Comparison of ENCODE assay signal across 25 cellular contexts in the genomic region with DNA sequence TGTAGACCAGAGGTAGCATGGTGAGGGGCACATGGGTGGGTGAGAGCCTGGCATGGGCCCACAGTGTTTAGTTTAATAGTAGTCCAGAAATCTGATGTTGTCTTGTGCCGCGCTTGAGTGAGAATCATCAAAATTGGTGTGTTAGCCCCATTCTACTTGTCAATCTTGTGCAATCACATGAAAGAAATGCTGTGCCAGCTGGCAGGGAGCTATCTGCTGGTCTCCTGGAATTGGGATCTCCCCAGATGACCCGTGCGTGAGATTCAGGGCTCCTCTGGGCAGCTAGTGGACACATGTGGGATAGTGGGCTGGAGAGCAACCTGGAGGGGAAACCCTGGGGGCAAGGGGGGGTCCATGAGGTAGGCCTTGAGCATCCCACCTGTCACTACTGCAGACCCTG.
"Had no signal": no experiment of that assay in that cellular context is flagged by ENCODE, and none has a peak within 500 bp of the region (broad histone marks: within the 10 kb centered on the region; RNA-seq: fewer than 3 reads in every experiment).

No MANE protein-coding gene starts in this region.

- H3K27ac ChIP-seq: coronary artery, epithelial cell of prostate, esophagus squamous epithelium, gastrocnemius medialis, heart right ventricle, left ventricle myocardium inferior, lower lobe of right lung had no signal

- H3K27ac Mint-ChIP-seq: endodermal cell, memory B cell had no signal

- H3K36me3 Mint-ChIP-seq: memory B cell had no signal

- H3K4me3 ChIP-seq: coronary artery, dorsolateral prefrontal cortex, esophagus squamous epithelium, gastrocnemius medialis, heart right ventricle, left ventricle myocardium inferior, lower lobe of right lung had no signal

- DNase-seq: dermis blood vessel endothelial cell; dorsolateral prefrontal cortex; effector CD4-positive, alpha-beta T cell; effector memory CD4-positive, alpha-beta T cell; endodermal cell; erythroblast; esophagus squamous epithelium; foreskin fibroblast; gastrocnemius medialis; glutamatergic neuron; head of caudate nucleus; heart right ventricle; hippocampal formation; left cardiac atrium; left ventricle myocardium inferior; lower lobe of right lung; midbrain had no signal

- H3K36me3 ChIP-seq: esophagus squamous epithelium, gastrocnemius medialis, heart right ventricle, left ventricle myocardium inferior, lower lobe of right lung had no signal

- H3K9me3 ChIP-seq: esophagus squamous epithelium, gastrocnemius medialis, heart right ventricle, left ventricle myocardium inferior, lower lobe of right lung had no signal

- H3K4me3 Mint-ChIP-seq: endodermal cell, memory B cell had no signal

- H3K4me1 Mint-ChIP-seq: endodermal cell had no signal

- FAIRE-seq: colon, endometrium, islet of Langerhans, keratinocyte had no signal

- H3K27me3 ChIP-seq: dorsolateral prefrontal cortex, esophagus squamous epithelium, gastrocnemius medialis had no signal

- ATAC-seq: esophagus mucosa, gastrocnemius medialis, heart right ventricle, left cardiac atrium, lower lobe of right lung had no signal

- H3K4me1 ChIP-seq: esophagus squamous epithelium, gastrocnemius medialis, lower lobe of right lung had no signal

- H3K9me3 Mint-ChIP-seq: endodermal cell, memory B cell had no signal
